12 cellular contexts compared by ENCODE assay signal in the genomic region with DNA sequence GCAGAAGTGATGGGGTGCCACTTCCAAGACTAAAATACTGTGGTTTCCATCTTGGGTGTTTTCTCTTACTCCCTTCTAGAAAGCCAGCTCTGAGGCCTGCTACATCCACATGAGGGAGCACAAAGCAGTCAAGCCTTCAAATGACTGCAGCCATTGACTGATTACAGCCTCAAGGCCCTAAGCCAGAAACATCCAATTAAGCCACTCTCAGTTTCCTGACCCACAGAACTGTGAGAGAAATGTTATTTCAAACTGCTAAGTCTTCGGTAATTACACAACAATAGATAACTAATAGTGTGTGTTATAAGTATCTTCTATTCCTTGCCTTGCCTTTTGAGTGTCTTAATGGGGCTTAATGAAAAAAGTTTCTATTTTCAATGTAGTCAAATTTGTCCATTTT. TPM values are rescaled to one million over a fixed set of nuclear protein-coding genes. Genes with fewer than 3 reads are reported as not detected.
DNase-seq lines count a peak whose midpoint lies in the region; ATAC-seq, FAIRE-seq and TF ChIP-seq lines count a peak whose summit lies in the region.
"Had no signal": no experiment of that assay in that cellular context is flagged by ENCODE, and none has a peak within 500 bp of the region (broad histone marks: within the 10 kb centered on the region; RNA-seq: fewer than 3 reads in every experiment).

No MANE protein-coding gene starts in this region.

- TF ChIP-seq POLR2A in GM12891 (IDR thresholded peaks at IDR 0.05; ENCODE audit: low read depth, low read length) = no peak

- no peak for FAIRE-seq in GM12891 (lab: Jason Lieb, UNC)

- TF ChIP-seq CTCF in GM20000 (IDR thresholded peaks at IDR 0.05; ENCODE audit: extremely low read depth, missing control alignments) (peak; percentile 3), OCI-LY3 (IDR thresholded peaks at IDR 0.05; ENCODE audit: low read depth, low read length) (peak; percentile 17; the same call in 1 of the 2 replicates)

- H3K9ac ChIP-seq in OCI-LY3 (ENCODE audit: low read length) = no peak overlapping the region

- H3K4me3 ChIP-seq in OCI-LY3 (ENCODE audit: low read length) = no peak overlapping the region
- H3K4me3 ChIP-seq: lung, uterus had no signal

- peaks cover 76% of the 10 kb centered on the region for H3K79me2 ChIP-seq in OCI-LY3 (ENCODE audit: low read length)

- H3K4me1 ChIP-seq in OCI-LY3 (ENCODE audit: low read length) = peaks cover 54% of the 10 kb centered on the region
- H3K4me1 ChIP-seq: uterus had no signal

- H3K27ac ChIP-seq in OCI-LY3 (ENCODE audit: low read length) = no peak overlapping the region
- H3K27ac ChIP-seq: uterus had no signal

- DNase-seq in Ammon's horn (ENCODE audit: low spot score) (peak; percentile 73), GM20000 (ENCODE audit: low spot score) (no peak), iPS-NIHi11 (ENCODE audit: low spot score) (peak; percentile 37), NOMO-1 treated with dmso at 0.1 percent for 144 hours (lab: John Stamatoyannopoulos, UW; ENCODE audit: unreplicated experiment) (no peak), GDM1 (lab: John Stamatoyannopoulos, UW) (no peak), GM12891 (ENCODE audit: insufficient read length, low spot score) (no peak)
- DNase-seq: activated T-cell treated with anti-CD3 and anti-CD28 coated beads for 4 hours, uterus had no signal

- H3K36me3 ChIP-seq in OCI-LY3 (replicated peaks; ENCODE audit: low read depth, low read length) = peaks cover 22% of the 10 kb centered on the region
- H3K36me3 ChIP-seq: uterus had no signal

- H2AFZ ChIP-seq in OCI-LY3 (ENCODE audit: low read depth, low read length) = no peak overlapping the region

- H3K27me3 ChIP-seq in OCI-LY3 (ENCODE audit: low read depth, low read length) = no peaks in the 10 kb centered on the region
- H3K27me3 ChIP-seq: uterus had no signal

- no peak overlapping the region for H3K4me2 ChIP-seq in OCI-LY3 (ENCODE audit: low read length)

- peaks cover 14% of the 10 kb centered on the region; the same call in 1 of the 2 replicates for H3K9me3 ChIP-seq in OCI-LY3 (ENCODE audit: insufficient read depth, low read length)
- H3K9me3 ChIP-seq: uterus had no signal

- H4K20me1 ChIP-seq in OCI-LY3 (ENCODE audit: insufficient read depth, low read length) = peaks cover 18% of the 10 kb centered on the region; the same call in 1 of the 2 replicates

- no peak for ATAC-seq in HG02798 (IDR thresholded peaks at IDR 0.05; ENCODE audit: poor library complexity, unreplicated experiment)
- ATAC-seq: sciatic nerve had no signal

TF ChIP-seq in GM12891, 5 proteins besides CTCF, POLR2A, EP300 and RAD21:
- TF ChIP-seq POU2F2 (IDR thresholded peaks at IDR 0.05; ENCODE audit: low read depth, low read length) = no peak
- TF ChIP-seq TAF1 (IDR thresholded peaks at IDR 0.05; ENCODE audit: low read depth, low read length) = no peak
- no peak for TF ChIP-seq POLR2AphosphoS5 (IDR thresholded peaks at IDR 0.05; ENCODE audit: low read depth, low read length)
- TF ChIP-seq SPI1 (IDR thresholded peaks at IDR 0.05; ENCODE audit: low read depth, low read length) = no peak
- TF ChIP-seq PAX5 (IDR thresholded peaks at IDR 0.05; ENCODE audit: insufficient read depth, low read length, severe bottlenecking) = no peak

RNA-seq across cellular contexts. Expression of a gene that starts 24.8 kb away (rescaled TPM):
- polyA plus RNA-seq in GM12891 (2012; ENCODE audit: low read depth, missing spikeins) = 7.0 TPM

Comparison
In these comparisons a context has a peak if more than half of its experiments do, and no peak if none do; other contexts are left out.
1. DNase-seq: peak in Ammon's horn (single experiment) and iPS-NIHi11 (single experiment); none in GM20000 (single experiment), NOMO-1 treated with dmso at 0.1 percent for 144 hours (single experiment), GDM1 (single experiment) and GM12891 (single experiment).